1 cellular context compared by ENCODE assay signal in the genomic region with DNA sequence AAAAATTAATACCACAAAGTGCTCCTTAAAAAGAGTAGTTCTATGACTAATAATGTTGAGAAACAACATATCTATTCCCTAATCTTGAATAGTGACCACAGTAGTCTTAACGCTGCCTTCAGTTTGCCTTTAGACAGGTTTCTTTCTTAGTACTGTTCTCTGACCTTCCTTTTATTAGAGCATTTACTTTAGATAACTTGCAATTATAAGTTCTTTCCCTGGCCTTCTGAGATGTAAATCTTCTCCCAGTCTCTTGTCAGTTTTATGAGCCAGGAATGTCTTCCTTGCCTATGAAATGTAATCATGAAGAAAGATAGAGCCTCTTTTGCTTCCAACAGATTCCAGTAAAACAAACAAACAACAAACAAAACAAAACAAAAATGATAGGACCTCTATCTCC.
TF ChIP-seq lines count a peak whose summit lies in the region.

No MANE protein-coding gene starts in this region.

TF ChIP-seq in GM23338, 12 proteins besides CTCF, POLR2A, EP300 and RAD21 (continued from another document):
- TF ChIP-seq JUNB (IDR thresholded peaks at IDR 0.05; ENCODE audit: unreplicated experiment) (no peak), NANOG (IDR thresholded peaks at IDR 0.05; ENCODE audit: borderline replicate concordance) (no peak), ZNF331 (CRISPR knock-in tag; IDR thresholded peaks at IDR 0.05; ENCODE audit: low read depth) (no peak), POLR2AphosphoS5 (IDR thresholded peaks at IDR 0.05; ENCODE audit: low read depth) (no peak), STAT1 (IDR thresholded peaks at IDR 0.05; ENCODE audit: unreplicated experiment) (no peak), EZH2 (IDR thresholded peaks at IDR 0.05; ENCODE audit: low read depth, unreplicated experiment) (no peak), CREB1 (CRISPR knock-in tag; IDR thresholded peaks at IDR 0.05; ENCODE audit: low read depth) (no peak)
- TF ChIP-seq, protein P1, sequence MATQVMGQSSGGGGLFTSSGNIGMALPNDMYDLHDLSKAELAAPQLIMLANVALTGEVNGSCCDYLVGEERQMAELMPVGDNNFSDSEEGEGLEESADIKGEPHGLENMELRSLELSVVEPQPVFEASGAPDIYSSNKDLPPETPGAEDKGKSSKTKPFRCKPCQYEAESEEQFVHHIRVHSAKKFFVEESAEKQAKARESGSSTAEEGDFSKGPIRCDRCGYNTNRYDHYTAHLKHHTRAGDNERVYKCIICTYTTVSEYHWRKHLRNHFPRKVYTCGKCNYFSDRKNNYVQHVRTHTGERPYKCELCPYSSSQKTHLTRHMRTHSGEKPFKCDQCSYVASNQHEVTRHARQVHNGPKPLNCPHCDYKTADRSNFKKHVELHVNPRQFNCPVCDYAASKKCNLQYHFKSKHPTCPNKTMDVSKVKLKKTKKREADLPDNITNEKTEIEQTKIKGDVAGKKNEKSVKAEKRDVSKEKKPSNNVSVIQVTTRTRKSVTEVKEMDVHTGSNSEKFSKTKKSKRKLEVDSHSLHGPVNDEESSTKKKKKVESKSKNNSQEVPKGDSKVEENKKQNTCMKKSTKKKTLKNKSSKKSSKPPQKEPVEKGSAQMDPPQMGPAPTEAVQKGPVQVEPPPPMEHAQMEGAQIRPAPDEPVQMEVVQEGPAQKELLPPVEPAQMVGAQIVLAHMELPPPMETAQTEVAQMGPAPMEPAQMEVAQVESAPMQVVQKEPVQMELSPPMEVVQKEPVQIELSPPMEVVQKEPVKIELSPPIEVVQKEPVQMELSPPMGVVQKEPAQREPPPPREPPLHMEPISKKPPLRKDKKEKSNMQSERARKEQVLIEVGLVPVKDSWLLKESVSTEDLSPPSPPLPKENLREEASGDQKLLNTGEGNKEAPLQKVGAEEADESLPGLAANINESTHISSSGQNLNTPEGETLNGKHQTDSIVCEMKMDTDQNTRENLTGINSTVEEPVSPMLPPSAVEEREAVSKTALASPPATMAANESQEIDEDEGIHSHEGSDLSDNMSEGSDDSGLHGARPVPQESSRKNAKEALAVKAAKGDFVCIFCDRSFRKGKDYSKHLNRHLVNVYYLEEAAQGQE (IDR thresholded peaks at IDR 0.05; ENCODE audit: unreplicated experiment), result no peak
- TF ChIP-seq, protein P2, sequence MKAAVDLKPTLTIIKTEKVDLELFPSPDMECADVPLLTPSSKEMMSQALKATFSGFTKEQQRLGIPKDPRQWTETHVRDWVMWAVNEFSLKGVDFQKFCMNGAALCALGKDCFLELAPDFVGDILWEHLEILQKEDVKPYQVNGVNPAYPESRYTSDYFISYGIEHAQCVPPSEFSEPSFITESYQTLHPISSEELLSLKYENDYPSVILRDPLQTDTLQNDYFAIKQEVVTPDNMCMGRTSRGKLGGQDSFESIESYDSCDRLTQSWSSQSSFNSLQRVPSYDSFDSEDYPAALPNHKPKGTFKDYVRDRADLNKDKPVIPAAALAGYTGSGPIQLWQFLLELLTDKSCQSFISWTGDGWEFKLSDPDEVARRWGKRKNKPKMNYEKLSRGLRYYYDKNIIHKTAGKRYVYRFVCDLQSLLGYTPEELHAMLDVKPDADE (IDR thresholded peaks at IDR 0.05), result no peak
- TF ChIP-seq, protein P3, sequence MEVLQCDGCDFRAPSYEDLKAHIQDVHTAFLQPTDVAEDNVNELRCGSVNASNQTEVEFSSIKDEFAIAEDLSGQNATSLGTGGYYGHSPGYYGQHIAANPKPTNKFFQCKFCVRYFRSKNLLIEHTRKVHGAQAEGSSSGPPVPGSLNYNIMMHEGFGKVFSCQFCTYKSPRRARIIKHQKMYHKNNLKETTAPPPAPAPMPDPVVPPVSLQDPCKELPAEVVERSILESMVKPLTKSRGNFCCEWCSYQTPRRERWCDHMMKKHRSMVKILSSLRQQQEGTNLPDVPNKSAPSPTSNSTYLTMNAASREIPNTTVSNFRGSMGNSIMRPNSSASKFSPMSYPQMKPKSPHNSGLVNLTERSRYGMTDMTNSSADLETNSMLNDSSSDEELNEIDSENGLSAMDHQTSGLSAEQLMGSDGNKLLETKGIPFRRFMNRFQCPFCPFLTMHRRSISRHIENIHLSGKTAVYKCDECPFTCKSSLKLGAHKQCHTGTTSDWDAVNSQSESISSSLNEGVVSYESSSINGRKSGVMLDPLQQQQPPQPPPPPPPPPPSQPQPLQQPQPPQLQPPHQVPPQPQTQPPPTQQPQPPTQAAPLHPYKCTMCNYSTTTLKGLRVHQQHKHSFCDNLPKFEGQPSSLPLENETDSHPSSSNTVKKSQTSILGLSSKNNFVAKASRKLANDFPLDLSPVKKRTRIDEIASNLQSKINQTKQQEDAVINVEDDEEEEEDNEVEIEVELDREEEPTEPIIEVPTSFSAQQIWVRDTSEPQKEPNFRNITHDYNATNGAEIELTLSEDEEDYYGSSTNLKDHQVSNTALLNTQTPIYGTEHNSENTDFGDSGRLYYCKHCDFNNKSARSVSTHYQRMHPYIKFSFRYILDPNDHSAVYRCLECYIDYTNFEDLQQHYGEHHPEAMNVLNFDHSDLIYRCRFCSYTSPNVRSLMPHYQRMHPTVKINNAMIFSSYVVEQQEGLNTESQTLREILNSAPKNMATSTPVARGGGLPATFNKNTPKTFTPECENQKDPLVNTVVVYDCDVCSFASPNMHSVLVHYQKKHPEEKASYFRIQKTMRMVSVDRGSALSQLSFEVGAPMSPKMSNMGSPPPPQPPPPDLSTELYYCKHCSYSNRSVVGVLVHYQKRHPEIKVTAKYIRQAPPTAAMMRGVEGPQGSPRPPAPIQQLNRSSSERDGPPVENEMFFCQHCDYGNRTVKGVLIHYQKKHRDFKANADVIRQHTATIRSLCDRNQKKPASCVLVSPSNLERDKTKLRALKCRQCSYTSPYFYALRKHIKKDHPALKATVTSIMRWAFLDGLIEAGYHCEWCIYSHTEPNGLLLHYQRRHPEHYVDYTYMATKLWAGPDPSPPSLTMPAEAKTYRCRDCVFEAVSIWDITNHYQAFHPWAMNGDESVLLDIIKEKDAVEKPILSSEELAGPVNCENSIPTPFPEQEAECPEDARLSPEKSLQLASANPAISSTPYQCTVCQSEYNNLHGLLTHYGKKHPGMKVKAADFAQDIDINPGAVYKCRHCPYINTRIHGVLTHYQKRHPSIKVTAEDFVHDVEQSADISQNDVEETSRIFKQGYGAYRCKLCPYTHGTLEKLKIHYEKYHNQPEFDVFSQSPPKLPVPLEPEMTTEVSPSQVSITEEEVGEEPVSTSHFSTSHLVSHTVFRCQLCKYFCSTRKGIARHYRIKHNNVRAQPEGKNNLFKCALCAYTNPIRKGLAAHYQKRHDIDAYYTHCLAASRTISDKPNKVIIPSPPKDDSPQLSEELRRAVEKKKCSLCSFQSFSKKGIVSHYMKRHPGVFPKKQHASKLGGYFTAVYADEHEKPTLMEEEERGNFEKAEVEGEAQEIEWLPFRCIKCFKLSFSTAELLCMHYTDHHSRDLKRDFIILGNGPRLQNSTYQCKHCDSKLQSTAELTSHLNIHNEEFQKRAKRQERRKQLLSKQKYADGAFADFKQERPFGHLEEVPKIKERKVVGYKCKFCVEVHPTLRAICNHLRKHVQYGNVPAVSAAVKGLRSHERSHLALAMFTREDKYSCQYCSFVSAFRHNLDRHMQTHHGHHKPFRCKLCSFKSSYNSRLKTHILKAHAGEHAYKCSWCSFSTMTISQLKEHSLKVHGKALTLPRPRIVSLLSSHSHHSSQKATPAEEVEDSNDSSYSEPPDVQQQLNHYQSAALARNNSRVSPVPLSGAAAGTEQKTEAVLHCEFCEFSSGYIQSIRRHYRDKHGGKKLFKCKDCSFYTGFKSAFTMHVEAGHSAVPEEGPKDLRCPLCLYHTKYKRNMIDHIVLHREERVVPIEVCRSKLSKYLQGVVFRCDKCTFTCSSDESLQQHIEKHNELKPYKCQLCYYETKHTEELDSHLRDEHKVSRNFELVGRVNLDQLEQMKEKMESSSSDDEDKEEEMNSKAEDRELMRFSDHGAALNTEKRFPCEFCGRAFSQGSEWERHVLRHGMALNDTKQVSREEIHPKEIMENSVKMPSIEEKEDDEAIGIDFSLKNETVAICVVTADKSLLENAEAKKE (CRISPR knock-in tag; IDR thresholded peaks at IDR 0.05), result no peak
